8 cellular contexts compared by ENCODE assay signal in genomic region chr9:116686693-116687073, GRCh38. TPM values are rescaled to one million over a fixed set of nuclear protein-coding genes. Genes with fewer than 3 reads are reported as not detected.
DNase-seq lines count a peak whose midpoint lies in the region; ATAC-seq, FAIRE-seq and TF ChIP-seq lines count a peak whose summit lies in the region.

No MANE protein-coding gene starts in this region.

- H3K36me3 Mint-ChIP-seq in astrocyte (ENCODE audit: low read depth, unreplicated experiment), result no peaks in the 10 kb centered on the region

- H3K27ac ChIP-seq in astrocyte (ENCODE audit: low read depth, low read length), result peak overlapping the region; percentile 71
- peak overlapping the region in 1 of 2 donors; percentile 52 for H3K27ac ChIP-seq in liver (ENCODE audit: low read depth in 1 of 2, low read length in 2 of 2)
- H3K27ac ChIP-seq in transverse colon, result peak overlapping the region; percentile 71 to 90 (median 86)

- DNase-seq in AG08396 (ENCODE audit: low spot score) (peak; percentile 44), astrocyte (ENCODE audit: low read depth) (no peak), transverse colon (no peak), NCI-H524 treated with DMSO at 0.1 percent for 48 hours (lab: John Stamatoyannopoulos, UW) (no peak), AML-193 (lab: John Stamatoyannopoulos, UW) (no peak)

- H3K79me2 ChIP-seq in astrocyte (ENCODE audit: insufficient read depth, low read length), result peaks cover 54% of the 10 kb centered on the region

- in situ Hi-C loops in transverse colon (cut with MboI; ENCODE audit: low pct_ligation_motif_present in 1 of 4, low pct_unique_long_range_greater_than_20kb in 1 of 4, low sequenced_read_pairs in 3 of 4), result no loop called here

- no peak for TF ChIP-seq EP300 in transverse colon (IDR thresholded peaks at IDR 0.05; ENCODE audit: low read depth)

- H3K27me3 ChIP-seq in astrocyte (ENCODE audit: insufficient read depth, low read length), result no peaks in the 10 kb centered on the region
- H3K27me3 ChIP-seq in liver (ENCODE audit: control insufficient read depth in 4 of 4, insufficient read depth in 4 of 4, low read length in 3 of 4), result no peaks in the 10 kb centered on the region
- H3K27me3 ChIP-seq in transverse colon, result no peaks in the 10 kb centered on the region

- 12% methylated on average over 7 of the region's 7 CpGs for WGBS in liver
- 3% methylated on average over 7 of the region's 7 CpGs; no CpG with 5 or more reads in 1 of the 2 donors for WGBS in transverse colon (ENCODE audit: low coverage in 1 of 2), 2 donors

- ATAC-seq in GM19438 (IDR thresholded peaks at IDR 0.05; ENCODE audit: low read depth, unreplicated experiment), result peak; percentile 47
- peak; percentile 33 for ATAC-seq in HG03442 (IDR thresholded peaks at IDR 0.05; ENCODE audit: unreplicated experiment)

- H3K9me3 ChIP-seq in astrocyte (ENCODE audit: insufficient read depth, low read depth, low read length), result no peaks in the 10 kb centered on the region
- H3K9me3 ChIP-seq in liver (ENCODE audit: control insufficient read depth in 4 of 4, low read length in 3 of 4), result no peaks in the 10 kb centered on the region
- H3K9me3 ChIP-seq in transverse colon, result no peaks in the 10 kb centered on the region

- TF ChIP-seq RAD21 in liver (IDR thresholded peaks at IDR 0.05), result no peak

- no peak for FAIRE-seq in astrocyte (lab: Jason Lieb, UNC)

- H3K4me1 ChIP-seq in astrocyte (ENCODE audit: insufficient read depth, low read length), result peaks cover 25% of the 10 kb centered on the region
- H3K4me1 ChIP-seq in liver (ENCODE audit: control insufficient read depth in 4 of 4, insufficient read depth in 4 of 4, low read length in 3 of 4), result peaks cover 6 to 28% (median 20%) of the 10 kb centered on the region in 4 donors
- H3K4me1 ChIP-seq in transverse colon, result peaks cover 14 to 48% (median 30%) of the 10 kb centered on the region in 4 donors

- H3K9me3 Mint-ChIP-seq in astrocyte (ENCODE audit: unreplicated experiment), result peaks cover 3% of the 10 kb centered on the region

- intact Hi-C loops in transverse colon (cut with DNase I; ENCODE audit: low total_unique reads), result no loop called here

- H3K36me3 ChIP-seq in astrocyte (ENCODE audit: insufficient read depth, low read length) (no peaks in the 10 kb centered on the region), liver (ENCODE audit: control insufficient read depth in 4 of 4, insufficient read depth in 3 of 4, low read depth in 1 of 4, low read length in 3 of 4) (no peaks in the 10 kb centered on the region), transverse colon (no peaks in the 10 kb centered on the region)

- H3K4me3 ChIP-seq in astrocyte (ENCODE audit: insufficient read depth, low read depth, low read length) (peak overlapping the region; percentile 87), liver (ENCODE audit: low read depth in 1 of 3, low read length in 3 of 3) (peak overlapping the region; percentile 76 to 94 (median 80)), transverse colon (peak overlapping the region; percentile 64 to 88 (median 78))

- no peaks in the 10 kb centered on the region for H3K27me3 Mint-ChIP-seq in astrocyte (ENCODE audit: low read depth, unreplicated experiment)

- peak overlapping the region; percentile 91 for H3K4me3 Mint-ChIP-seq in astrocyte (ENCODE audit: unreplicated experiment)

- H2AFZ ChIP-seq in astrocyte (ENCODE audit: low read depth, low read length), result peak overlapping the region; percentile 95

- no peak for TF ChIP-seq CTCF in astrocyte (IDR thresholded peaks at IDR 0.05; ENCODE audit: insufficient read depth, low read depth, low read length)
- no peak for TF ChIP-seq CTCF in liver (IDR thresholded peaks at IDR 0.05; ENCODE audit: low read depth, low read length, missing input control)
- no peak for TF ChIP-seq CTCF in transverse colon (IDR thresholded peaks at IDR 0.05)

- peak overlapping the region; percentile 100 for H3K4me2 ChIP-seq in astrocyte (ENCODE audit: low read length)

- peaks cover 49% of the 10 kb centered on the region for H3K4me1 Mint-ChIP-seq in astrocyte (ENCODE audit: low read depth, unreplicated experiment)

- peak overlapping the region; percentile 92 for H3K9ac ChIP-seq in astrocyte (ENCODE audit: low read length)
- peak overlapping the region; percentile 56 to 66 for H3K9ac ChIP-seq in liver (ENCODE audit: low read depth in 1 of 2, low read length in 2 of 2)

- peak overlapping the region; percentile 55 for H3K27ac Mint-ChIP-seq in astrocyte (ENCODE audit: unreplicated experiment)

- H4K20me1 ChIP-seq in astrocyte (ENCODE audit: insufficient read depth, low read length), result peaks cover 40% of the 10 kb centered on the region

- TF ChIP-seq POLR2A in transverse colon (IDR thresholded peaks at IDR 0.05), result no peak

TF ChIP-seq in liver, 16 proteins besides CTCF, POLR2A, EP300 and RAD21:
- TF ChIP-seq MAX (IDR thresholded peaks at IDR 0.05) (no peak), NR2F2 (IDR thresholded peaks at IDR 0.05) (no peak), HNF4G (IDR thresholded peaks at IDR 0.05) (no peak), SP1 (IDR thresholded peaks at IDR 0.05) (no peak), ZBTB33 (IDR thresholded peaks at IDR 0.05) (no peak), EGR1 (IDR thresholded peaks at IDR 0.05; ENCODE audit: low read depth in 2 of 2) (no peak), YY1 (IDR thresholded peaks at IDR 0.05) (no peak), JUND (IDR thresholded peaks at IDR 0.05) (no peak), GABPA (IDR thresholded peaks at IDR 0.05 in 1 of 2, conservative IDR thresholded peaks at IDR 0.05 in 1 of 2) (no peak), TAF1 (conservative IDR thresholded peaks at IDR 0.05) (no peak), RXRA (IDR thresholded peaks at IDR 0.05) (no peak)

RNA-seq across cellular contexts. Expression of gene TRIM32, which starts 0.4 kb away (rescaled TPM):
- 33.7 and 37.1 TPM in 2 replicates for total RNA-seq in astrocyte
- 1 to 10 TPM; 3.4 to 5.9 TPM for total RNA-seq in liver
- 1 to 10 TPM; 3.0 to 3.7 TPM for polyA plus RNA-seq in liver
- total RNA-seq in transverse colon, result 10 to 100 TPM in 3 of 4 donors, 1 to 10 TPM in 1; 4.1 to 40.2 (median 12.7) TPM
